ENCODE assay signal across 27 cellular contexts in genomic region chr10:78464856-78465221, GRCh38.
DNase-seq lines count a peak whose midpoint lies in the region; ATAC-seq and TF ChIP-seq lines count a peak whose summit lies in the region.
"Had no signal": no experiment of that assay in that cellular context is flagged by ENCODE, and none has a peak within 500 bp of the region (broad histone marks: within the 10 kb centered on the region; RNA-seq: fewer than 3 reads in every experiment).

No MANE protein-coding gene starts in this region.

- no peaks in the 10 kb centered on the region for H3K4me1 Mint-ChIP-seq in stimulated activated naive CD8-positive, alpha-beta T cell treated with anti-CD3 and anti-CD28 coated beads, Interleukin-15, amount 100 ng/mL, for 72 hours
- H3K4me1 Mint-ChIP-seq in progenitor cell of endocrine pancreas (ENCODE audit: low read depth), result peaks cover 8% of the 10 kb centered on the region
- H3K4me1 Mint-ChIP-seq: stimulated activated memory B cell treated with anti-CD40 and anti-IgM and Interleukin-4, amounts not matched to agents 10 μg/mL and 1 μg/mL and 100 μg/mL, for 72 hours had no signal

- H3K4me2 ChIP-seq in mesenchymal stem cell (ENCODE audit: low read length, poor library complexity, severe bottlenecking), result no peak overlapping the region

- H3K4me3 ChIP-seq in mesenchymal stem cell (ENCODE audit: insufficient read depth in 1 of 2, low read depth in 1 of 2, low read length in 2 of 2), result no peak overlapping the region
- H3K4me3 ChIP-seq: ascending aorta, esophagus squamous epithelium, right atrium auricular region, testis had no signal

- H3K4me1 ChIP-seq in mesenchymal stem cell (ENCODE audit: control insufficient read depth, insufficient read depth, low read depth, low read length), result no peaks in the 10 kb centered on the region
- H3K4me1 ChIP-seq: ascending aorta, esophagus squamous epithelium, right atrium auricular region had no signal

- H3K79me1 ChIP-seq in mesenchymal stem cell (replicated peaks; ENCODE audit: low read length, poor library complexity, severe bottlenecking), result no peaks in the 10 kb centered on the region

- no peak overlapping the region for H2BK120ac ChIP-seq in mesenchymal stem cell (ENCODE audit: low read depth, low read length)

- H3K18ac ChIP-seq in mesenchymal stem cell (ENCODE audit: low read depth in 1 of 2, low read length in 2 of 2), result peak overlapping the region in 1 of 2 experiments; percentile 8

- no peak overlapping the region for H3K4me3 Mint-ChIP-seq in stimulated activated naive CD8-positive, alpha-beta T cell treated with anti-CD3 and anti-CD28 coated beads, Interleukin-15, amount 100 ng/mL, for 72 hours
- H3K4me3 Mint-ChIP-seq in progenitor cell of endocrine pancreas (ENCODE audit: low read depth), result no peak overlapping the region
- H3K4me3 Mint-ChIP-seq: activated naive CD8-positive, alpha-beta T cell treated with anti-CD3 and anti-CD28 coated beads, Interleukin-2, amount 10 ng/mL, durations not matched to agents 7 days and 5 days; stimulated activated memory B cell treated with anti-CD40 and anti-IgM and Interleukin-4, amounts not matched to agents 10 μg/mL and 1 μg/mL and 100 μg/mL, for 72 hours; T-helper 2 cell treated with Interferon-gamma antibody and Interleukin-4, amounts not matched to agents 5 μg/mL and 100 μg/mL, for 36 hours had no signal

- no peak overlapping the region for H2BK5ac ChIP-seq in mesenchymal stem cell (ENCODE audit: low read depth, low read length, poor library complexity, severe bottlenecking)

- WGBS in mesenchymal stem cell, result 88% methylated on average over 11 of the region's 11 CpGs

- no peaks in the 10 kb centered on the region for H3K36me3 ChIP-seq in mesenchymal stem cell (ENCODE audit: control insufficient read depth in 1 of 2, insufficient read depth in 2 of 2, low read depth in 1 of 2, low read length in 2 of 2)
- H3K36me3 ChIP-seq: ascending aorta, esophagus squamous epithelium, right atrium auricular region had no signal

- H2BK12ac ChIP-seq in mesenchymal stem cell (ENCODE audit: low read length in 2 of 2), result no peak overlapping the region

- no peak overlapping the region for H4K8ac ChIP-seq in mesenchymal stem cell (ENCODE audit: low read length)

- H3K9me3 Mint-ChIP-seq in stimulated activated naive CD8-positive, alpha-beta T cell treated with anti-CD3 and anti-CD28 coated beads, Interleukin-15, amount 100 ng/mL, for 72 hours, result peaks cover 0 to 5% of the 10 kb centered on the region in 2 donors
- no peaks in the 10 kb centered on the region for H3K9me3 Mint-ChIP-seq in progenitor cell of endocrine pancreas (ENCODE audit: low read depth)
- H3K9me3 Mint-ChIP-seq: T-helper 2 cell treated with Interferon-gamma antibody and Interleukin-4, amounts not matched to agents 5 μg/mL and 100 μg/mL, for 36 hours had no signal

- H3K9ac ChIP-seq in mesenchymal stem cell (ENCODE audit: low read length), result no peak overlapping the region

- H3K4ac ChIP-seq in mesenchymal stem cell (ENCODE audit: low read depth in 1 of 2, low read length in 2 of 2), result no peak overlapping the region

- TF ChIP-seq CTCF in progenitor cell of endocrine pancreas (IDR thresholded peaks at IDR 0.05; ENCODE audit: unreplicated experiment), result no peak

- H3K27me3 Mint-ChIP-seq in stimulated activated naive CD8-positive, alpha-beta T cell treated with anti-CD3 and anti-CD28 coated beads, Interleukin-15, amount 100 ng/mL, for 72 hours, result no peaks in the 10 kb centered on the region
- peaks cover 12% of the 10 kb centered on the region for H3K27me3 Mint-ChIP-seq in progenitor cell of endocrine pancreas

- no peak overlapping the region for H2AFZ ChIP-seq in mesenchymal stem cell (ENCODE audit: low read depth, low read length)

- no peaks in the 10 kb centered on the region for H3K36me3 Mint-ChIP-seq in progenitor cell of endocrine pancreas (ENCODE audit: insufficient read depth)
- H3K36me3 Mint-ChIP-seq: activated naive CD8-positive, alpha-beta T cell treated with anti-CD3 and anti-CD28 coated beads, Interleukin-2, amount 10 ng/mL, durations not matched to agents 7 days and 5 days; stimulated activated memory B cell treated with anti-CD40 and anti-IgM and Interleukin-4, amounts not matched to agents 10 μg/mL and 1 μg/mL and 100 μg/mL, for 72 hours had no signal

- no peak overlapping the region for H3K27ac ChIP-seq in mesenchymal stem cell (ENCODE audit: low read length, poor library complexity, severe bottlenecking)
- H3K27ac ChIP-seq: ascending aorta, esophagus squamous epithelium, right atrium auricular region, testis had no signal

- H3K27ac Mint-ChIP-seq in stimulated activated naive CD8-positive, alpha-beta T cell treated with anti-CD3 and anti-CD28 coated beads, Interleukin-15, amount 100 ng/mL, for 72 hours, result no peak overlapping the region
- peak overlapping the region; percentile 54 for H3K27ac Mint-ChIP-seq in progenitor cell of endocrine pancreas
- H3K27ac Mint-ChIP-seq: activated naive CD8-positive, alpha-beta T cell treated with anti-CD3 and anti-CD28 coated beads, Interleukin-2, amount 10 ng/mL, durations not matched to agents 7 days and 5 days; stimulated activated memory B cell treated with anti-CD40 and anti-IgM and Interleukin-4, amounts not matched to agents 10 μg/mL and 1 μg/mL and 100 μg/mL, for 72 hours; T-helper 2 cell treated with Interferon-gamma antibody and Interleukin-4, amounts not matched to agents 5 μg/mL and 100 μg/mL, for 36 hours had no signal

- H4K91ac ChIP-seq in mesenchymal stem cell (ENCODE audit: low read length), result peak overlapping the region; percentile 67

- H3K23ac ChIP-seq in mesenchymal stem cell (ENCODE audit: low read length in 2 of 2), result no peak overlapping the region

- H3K27me3 ChIP-seq in mesenchymal stem cell (ENCODE audit: control insufficient read depth in 1 of 2, insufficient read depth in 1 of 2, low read length in 2 of 2), result no peaks in the 10 kb centered on the region
- H3K27me3 ChIP-seq: ascending aorta, esophagus squamous epithelium, right atrium auricular region, testis had no signal

- no peak overlapping the region for H2AK5ac ChIP-seq in mesenchymal stem cell (ENCODE audit: low read length, severe bottlenecking)

- H2BK15ac ChIP-seq in mesenchymal stem cell (ENCODE audit: low read depth, poor library complexity, severe bottlenecking), result no peak overlapping the region

- peak overlapping the region in 1 of 2 experiments; percentile 71 for H3K14ac ChIP-seq in mesenchymal stem cell (ENCODE audit: low read length in 2 of 2)

- ATAC-seq in stimulated activated naive CD8-positive, alpha-beta T cell treated with anti-CD3 and anti-CD28 coated beads, Interleukin-15, amount 100 ng/mL, for 72 hours, result peak; percentile 26
- no peak for ATAC-seq in stimulated activated naive CD8-positive, alpha-beta T cell treated with anti-CD3 and anti-CD28 coated beads, Interleukin-15, Interleukin-2, amounts not matched to agents 100 U/mL and 50 U/mL, for 24 hours
- no peak for ATAC-seq in GM21619 (IDR thresholded peaks at IDR 0.05; ENCODE audit: unreplicated experiment)
- ATAC-seq: left cardiac atrium; stimulated activated memory B cell treated with anti-CD40 and anti-IgM and Interleukin-4, amounts not matched to agents 10 μg/mL and 1 μg/mL and 100 μg/mL, for 72 hours had no signal

- no peaks in the 10 kb centered on the region for H3K9me3 ChIP-seq in mesenchymal stem cell (ENCODE audit: control insufficient read depth, low read length)
- H3K9me3 ChIP-seq: ascending aorta, esophagus squamous epithelium, right atrium auricular region, testis had no signal

- no peak for DNase-seq in stimulated activated naive CD8-positive, alpha-beta T cell treated with anti-CD3 and anti-CD28 coated beads, Interleukin-15, amount 100 ng/mL, for 72 hours
- no peak for DNase-seq in stimulated activated naive CD8-positive, alpha-beta T cell treated with anti-CD3 and anti-CD28 coated beads, Interleukin-15, Interleukin-2, amounts not matched to agents 100 U/mL and 50 U/mL, for 24 hours
- DNase-seq in mesenchymal stem cell (no peak), progenitor cell of endocrine pancreas (ENCODE audit: low spot score, unreplicated experiment) (no peak), kidney glomerular epithelial cell (lab: John Stamatoyannopoulos, UW) (no peak), NAMALWA (ENCODE audit: low spot score) (no peak), T-helper 9 cell (no peak)
- DNase-seq: activated CD4-positive, alpha-beta T cell treated with anti-CD3 and anti-CD28 coated beads for 4 hours; activated effector memory CD4-positive, alpha-beta T cell treated with anti-CD3 and anti-CD28 coated beads, Interleukin-2, amount 50 U/mL, for 16 hours; activated naive CD8-positive, alpha-beta T cell treated with anti-CD3 and anti-CD28 coated beads, Interleukin-2, amount 10 ng/mL, durations not matched to agents 7 days and 5 days; activated T-cell treated with anti-CD3 and anti-CD28 coated beads, Interleukin-2, amount 50 U/mL, for 1 hour; caudate nucleus; cortex of kidney; DMS79; esophagus squamous epithelium; foreskin melanocyte; GF-D8; IMR-90; left cardiac atrium; NCI-H187; stimulated activated CD4-positive, alpha-beta T cell treated with anti-CD3 and anti-CD28 coated beads, Interleukin-4, amount 100 ng/mL, for 4 hours; testis had no signal
